8 cellular contexts compared by ENCODE assay signal in the genomic region with DNA sequence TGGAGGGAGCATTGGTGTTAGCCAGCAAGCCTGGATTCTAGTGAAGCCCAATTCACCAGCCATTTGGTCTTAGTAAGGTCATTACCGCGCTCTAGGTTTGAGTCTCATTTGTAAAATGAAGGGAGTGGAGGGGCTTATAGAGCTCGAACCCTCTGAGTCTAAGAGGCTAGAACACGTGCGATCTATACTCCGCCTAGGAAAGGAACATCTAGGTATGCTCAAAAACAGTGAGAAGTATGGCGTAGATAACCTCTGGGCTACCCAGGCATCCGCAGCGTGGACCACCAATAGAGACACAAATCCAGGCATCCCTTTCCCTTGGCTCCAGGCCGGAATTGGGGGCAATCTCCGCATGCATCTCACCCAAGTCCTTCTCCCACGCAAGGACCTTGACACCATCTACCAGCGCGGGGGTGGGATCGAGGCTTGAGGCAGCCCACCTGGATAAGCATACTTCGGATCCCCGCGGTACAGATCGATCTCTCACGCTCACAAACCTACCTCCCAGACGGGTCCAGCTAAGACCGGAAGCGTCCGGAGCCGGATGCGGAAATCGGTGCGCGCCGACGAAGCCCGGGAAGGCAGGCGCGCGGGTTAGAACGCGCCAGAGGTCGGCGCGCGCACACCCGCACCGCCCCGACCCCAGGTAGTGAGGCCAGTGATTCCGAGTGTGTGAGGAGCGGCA. TPM values are rescaled to one million over a fixed set of nuclear protein-coding genes. Genes with fewer than 3 reads are reported as not detected.
A peak's percentile ranks its signal among the peaks of the same experiment; 100 is the strongest.
DNase-seq lines count a peak whose midpoint lies in the region; ATAC-seq and TF ChIP-seq lines count a peak whose summit lies in the region.

A gene (plus strand): TSS at position 556 of the 685 bp plus-strand sequence. CDS start 636 bp downstream, outside the sequence.

- no peaks in the 10 kb centered on the region for H3K9me3 ChIP-seq in left lung

- ATAC-seq in HG03025 (IDR thresholded peaks at IDR 0.05; ENCODE audit: low FRiP score, unreplicated experiment) (peak; percentile 44), left lung (peak; percentile 84)

- intact Hi-C loops in left lung (cut with DNase I), result no loop called here

- no peaks in the 10 kb centered on the region for H3K27me3 ChIP-seq in left lung

- H3K4me1 ChIP-seq in left lung, result peaks cover 32 to 56% of the 10 kb centered on the region in 2 donors

- TF ChIP-seq CTCF in AG09309 (IDR thresholded peaks at IDR 0.05; ENCODE audit: control insufficient read depth, insufficient read depth, low read depth, low read length, missing control alignments) (no peak), VCaP (conservative IDR thresholded peaks at IDR 0.05) (no peak), choroid plexus epithelial cell (conservative IDR thresholded peaks at IDR 0.05; ENCODE audit: low read depth, low read length) (no peak), left lung (IDR thresholded peaks at IDR 0.05) (no peak)

- H3K36me3 ChIP-seq in left lung, result peaks cover 5 to 43% of the 10 kb centered on the region in 2 donors

- H3K4me3 ChIP-seq in AG09309 (ENCODE audit: control insufficient read depth, low read depth, low read length) (peak within 1 kb of the TSS; percentile 91), choroid plexus epithelial cell (ENCODE audit: low read depth, low read length) (peak within 1 kb of the TSS; percentile 94), left lung (peak within 1 kb of the TSS; percentile 53 to 64)

- DNase-seq in AG09309 (ENCODE audit: low read depth) (no peak), NCI-H2107 treated with DMSO at 0.1 percent for 48 hours (lab: John Stamatoyannopoulos, UW; ENCODE audit: unreplicated experiment) (peak; percentile 53), choroid plexus epithelial cell (ENCODE audit: low read depth) (peak; percentile 80), left lung (peak; percentile 84 to 94)
- DNase-seq in stimulated activated CD4-positive, alpha-beta T cell treated with anti-CD3 and anti-CD28 coated beads, Interleukin-2, amount 100 ng/mL, for 48 hours, result peak; percentile 75 to 76

- TF ChIP-seq POLR2A in GM18526 (IDR thresholded peaks at IDR 0.05; ENCODE audit: extremely low read depth, insufficient read length), result peak; percentile 78

- peak within 1 kb of the TSS; percentile 91 for H3K27ac ChIP-seq in VCaP
- peak within 1 kb of the TSS; percentile 89 to 98 for H3K27ac ChIP-seq in left lung

RNA-seq across cellular contexts. Expression of the gene that starts here (rescaled TPM):
- total RNA-seq in left lung, result 10 to 100 TPM; 30.6 to 35.3 TPM
